ENCODE assay signal across 14 cellular contexts in the genomic region with DNA sequence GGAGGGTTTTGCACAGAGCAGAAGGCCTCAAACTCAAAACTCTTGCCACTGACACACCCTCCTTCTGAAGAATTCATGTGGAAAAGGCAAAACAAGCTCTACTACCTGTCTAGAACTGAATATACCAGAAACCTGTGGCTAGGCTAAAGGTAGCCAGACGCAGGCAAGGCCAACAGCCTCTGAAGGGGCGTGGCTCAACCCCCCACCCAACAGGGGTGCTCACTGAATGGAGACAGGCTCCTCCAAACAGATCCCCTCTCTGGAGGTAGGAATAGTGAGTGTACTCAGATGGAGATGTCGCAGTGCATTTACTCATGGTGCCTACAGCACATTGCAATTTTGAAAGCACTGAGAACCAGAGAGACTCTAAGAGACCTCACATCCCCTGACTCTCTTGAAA. TPM values are rescaled to one million over a fixed set of nuclear protein-coding genes. Genes with fewer than 3 reads are reported as not detected.
DNase-seq lines count a peak whose midpoint lies in the region; ATAC-seq and TF ChIP-seq lines count a peak whose summit lies in the region.
"Had no signal": no experiment of that assay in that cellular context is flagged by ENCODE, and none has a peak within 500 bp of the region (broad histone marks: within the 10 kb centered on the region; RNA-seq: fewer than 3 reads in every experiment).

No MANE protein-coding gene starts in this region.

- ATAC-seq in WTC11 (peak; percentile 5; the same call in 1 of the 2 replicates), HG02938 (IDR thresholded peaks at IDR 0.05; ENCODE audit: unreplicated experiment) (no peak)

- DNase-seq in activated naive CD4-positive, alpha-beta T cell treated with anti-CD3 and anti-CD28 coated beads for 36 hours = peak; percentile 28
- no peak for DNase-seq in activated naive CD4-positive, alpha-beta T cell (lab: John Stamatoyannopoulos, UW)
- peak; percentile 31 for DNase-seq in WTC11 (ENCODE audit: low spot score)
- no peak for DNase-seq in effector memory CD4-positive, alpha-beta T cell
- DNase-seq in NCI-H82 (lab: John Stamatoyannopoulos, UW) = no peak
- DNase-seq in BE2C = no peak
- DNase-seq: activated gamma-delta T cell, nucleus accumbens, testis, WERI-Rb-1 had no signal

- H3K4me1 Mint-ChIP-seq in activated naive CD4-positive, alpha-beta T cell treated with anti-CD3 and anti-CD28 coated beads for 36 hours (ENCODE audit: low read depth) = peaks cover 51% of the 10 kb centered on the region
- peaks cover 14% of the 10 kb centered on the region for H3K4me1 Mint-ChIP-seq in WTC11

- H3K36me3 Mint-ChIP-seq in activated naive CD4-positive, alpha-beta T cell treated with anti-CD3 and anti-CD28 coated beads for 36 hours (ENCODE audit: low read depth) = peaks cover 13% of the 10 kb centered on the region
- H3K36me3 Mint-ChIP-seq in WTC11 = no peaks in the 10 kb centered on the region

- H3K4me3 Mint-ChIP-seq in activated naive CD4-positive, alpha-beta T cell treated with anti-CD3 and anti-CD28 coated beads for 36 hours = peak overlapping the region; percentile 60
- H3K4me3 Mint-ChIP-seq in WTC11 = no peak overlapping the region

- peak overlapping the region; percentile 66 for H3K4me3 ChIP-seq in effector memory CD4-positive, alpha-beta T cell (ENCODE audit: insufficient read depth, low read depth, low read length, poor library complexity, severe bottlenecking)
- H3K4me3 ChIP-seq in thymus (ENCODE audit: low read length) (no peak overlapping the region), BE2C (ENCODE audit: low read depth, low read length) (no peak overlapping the region)
- H3K4me3 ChIP-seq: cardiac muscle cell, SK-N-MC, testis had no signal

- peak overlapping the region; percentile 86 for H3K27ac Mint-ChIP-seq in activated naive CD4-positive, alpha-beta T cell treated with anti-CD3 and anti-CD28 coated beads for 36 hours
- H3K27ac Mint-ChIP-seq in WTC11 = no peak overlapping the region

- H3K4me1 ChIP-seq in effector memory CD4-positive, alpha-beta T cell (ENCODE audit: control insufficient read depth, insufficient read depth, low read length, poor library complexity, severe bottlenecking) = peaks cover 67% of the 10 kb centered on the region
- H3K4me1 ChIP-seq in thymus (ENCODE audit: control insufficient read depth, insufficient read depth, low read length) (peaks cover 47% of the 10 kb centered on the region), BE2C (no peaks in the 10 kb centered on the region)
- H3K4me1 ChIP-seq: testis had no signal

- peaks cover 18% of the 10 kb centered on the region for H3K36me3 ChIP-seq in effector memory CD4-positive, alpha-beta T cell (ENCODE audit: control insufficient read depth, insufficient read depth, low read length)
- H3K36me3 ChIP-seq in thymus (ENCODE audit: control insufficient read depth, insufficient read depth) (no peaks in the 10 kb centered on the region), BE2C (no peaks in the 10 kb centered on the region)
- H3K36me3 ChIP-seq: cardiac muscle cell had no signal

- H3K27me3 ChIP-seq in effector memory CD4-positive, alpha-beta T cell (replicated peaks; ENCODE audit: control insufficient read depth, insufficient read depth, low read length, poor library complexity, severe bottlenecking) = no peaks in the 10 kb centered on the region
- H3K27me3 ChIP-seq in thymus (ENCODE audit: control insufficient read depth, insufficient read depth) = no peaks in the 10 kb centered on the region
- no peaks in the 10 kb centered on the region for H3K27me3 ChIP-seq in BE2C
- H3K27me3 ChIP-seq: testis had no signal

- H3K9me3 ChIP-seq in effector memory CD4-positive, alpha-beta T cell (ENCODE audit: control insufficient read depth, low read length) = no peaks in the 10 kb centered on the region
- H3K9me3 ChIP-seq in thymus (ENCODE audit: control insufficient read depth) (no peaks in the 10 kb centered on the region), BE2C (no peaks in the 10 kb centered on the region)
- H3K9me3 ChIP-seq: testis had no signal

- no peaks in the 10 kb centered on the region for H3K27me3 Mint-ChIP-seq in activated naive CD4-positive, alpha-beta T cell treated with anti-CD3 and anti-CD28 coated beads for 36 hours (ENCODE audit: low read depth)
- peaks cover 20% of the 10 kb centered on the region for H3K27me3 Mint-ChIP-seq in WTC11 (ENCODE audit: low read depth)

- H3K27ac ChIP-seq in effector memory CD4-positive, alpha-beta T cell (ENCODE audit: insufficient read depth, low read length, poor library complexity, severe bottlenecking) = peak overlapping the region; percentile 89
- H3K27ac ChIP-seq in thymus (ENCODE audit: low read depth) = peak overlapping the region; percentile 47
- H3K27ac ChIP-seq: cardiac muscle cell, SK-N-MC, testis, WERI-Rb-1 had no signal

- WGBS in thymus = 93% methylated on average over 3 of the region's 3 CpGs

- CTCF ChIA-PET in activated naive CD4-positive, alpha-beta T cell treated with anti-CD3 and anti-CD28 coated beads for 36 hours (lab: Charles Lee) = interaction anchor here (0.9 to 5.3 kb wide), 4 partner anchors 46 to 163 kb away, joined by 3 to 33 read pairs (median 6); no protein-coding TSS in a partner anchor
- CTCF ChIA-PET in WTC11 (lab: Charles Lee) = no interaction called here

- intact Hi-C loops in activated naive CD4-positive, alpha-beta T cell treated with anti-CD3 and anti-CD28 coated beads for 36 hours (cut with micrococcal nuclease) = loop anchor here (1.0 to 10.0 kb wide), 3 partner anchors 59 to 1260 kb away; partner anchors contain the start of gene SF3B1

- no peaks in the 10 kb centered on the region for H3K9me3 Mint-ChIP-seq in activated naive CD4-positive, alpha-beta T cell treated with anti-CD3 and anti-CD28 coated beads for 36 hours
- no peaks in the 10 kb centered on the region for H3K9me3 Mint-ChIP-seq in WTC11

- TF ChIP-seq CTCF in WTC11 (IDR thresholded peaks at IDR 0.05) (no peak), BE2C (IDR thresholded peaks at IDR 0.05; ENCODE audit: low read depth, low read length) (no peak)

- POLR2A ChIA-PET in WTC11 (lab: Charles Lee) = no interaction called here

TF ChIP-seq in WTC11, 78 proteins besides CTCF, POLR2A, EP300 and RAD21:
- TF ChIP-seq, protein P1, sequence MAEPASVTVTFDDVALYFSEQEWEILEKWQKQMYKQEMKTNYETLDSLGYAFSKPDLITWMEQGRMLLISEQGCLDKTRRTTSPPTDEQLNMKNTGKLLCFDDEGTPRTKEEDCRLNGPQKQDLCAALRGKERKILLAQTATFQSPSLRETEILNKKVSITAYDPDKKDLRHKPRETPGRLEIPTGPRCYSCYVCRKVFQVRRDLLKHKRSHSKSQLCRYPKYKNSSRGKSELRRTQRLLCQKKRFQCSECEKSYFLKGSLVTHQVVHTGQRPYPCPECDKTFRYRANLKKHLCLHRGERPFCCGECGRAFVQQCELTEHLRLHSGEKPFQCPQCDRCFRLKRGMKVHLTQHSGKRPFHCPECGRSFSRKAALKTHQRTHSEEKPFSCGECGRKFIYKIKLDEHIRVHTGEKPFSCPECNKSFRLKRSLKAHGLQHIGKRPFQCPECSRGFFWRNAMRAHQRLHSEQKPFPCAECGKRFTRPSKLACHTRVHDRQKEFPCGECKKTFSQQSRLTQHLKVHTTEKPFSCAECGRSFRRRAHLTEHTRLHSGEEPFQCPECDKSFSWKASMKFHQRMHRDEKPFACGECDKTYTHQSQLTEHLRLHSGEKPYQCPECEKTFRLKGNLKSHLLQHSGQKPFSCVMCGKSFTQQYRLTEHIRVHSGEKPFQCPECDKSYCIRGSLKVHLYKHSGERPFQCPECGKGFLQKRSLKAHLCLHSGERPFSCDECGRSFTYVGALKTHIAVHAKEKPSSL (CRISPR knock-in tag; conservative IDR thresholded peaks at IDR 0.05) = no peak
- TF ChIP-seq ZNF121 (CRISPR knock-in tag; IDR thresholded peaks at IDR 0.05) (no peak), JAZF1 (CRISPR knock-in tag; IDR thresholded peaks at IDR 0.05) (no peak), ZMAT4 (CRISPR knock-in tag; IDR thresholded peaks at IDR 0.05) (no peak), TEAD1 (CRISPR knock-in tag; IDR thresholded peaks at IDR 0.05) (no peak), CREM (CRISPR knock-in tag; IDR thresholded peaks at IDR 0.05) (no peak), ZNF138 (CRISPR knock-in tag; conservative IDR thresholded peaks at IDR 0.05) (no peak), USF1 (CRISPR knock-in tag; IDR thresholded peaks at IDR 0.05) (no peak)
- TF ChIP-seq, protein P2, sequence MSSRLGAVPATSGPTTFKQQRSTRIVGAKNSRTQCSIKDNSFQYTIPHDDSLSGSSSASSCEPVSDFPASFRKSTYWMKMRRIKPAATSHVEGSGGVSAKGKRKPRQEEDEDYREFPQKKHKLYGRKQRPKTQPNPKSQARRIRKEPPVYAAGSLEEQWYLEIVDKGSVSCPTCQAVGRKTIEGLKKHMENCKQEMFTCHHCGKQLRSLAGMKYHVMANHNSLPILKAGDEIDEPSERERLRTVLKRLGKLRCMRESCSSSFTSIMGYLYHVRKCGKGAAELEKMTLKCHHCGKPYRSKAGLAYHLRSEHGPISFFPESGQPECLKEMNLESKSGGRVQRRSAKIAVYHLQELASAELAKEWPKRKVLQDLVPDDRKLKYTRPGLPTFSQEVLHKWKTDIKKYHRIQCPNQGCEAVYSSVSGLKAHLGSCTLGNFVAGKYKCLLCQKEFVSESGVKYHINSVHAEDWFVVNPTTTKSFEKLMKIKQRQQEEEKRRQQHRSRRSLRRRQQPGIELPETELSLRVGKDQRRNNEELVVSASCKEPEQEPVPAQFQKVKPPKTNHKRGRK (CRISPR knock-in tag; IDR thresholded peaks at IDR 0.05; ENCODE audit: borderline replicate concordance) = no peak
- TF ChIP-seq, protein P3, sequence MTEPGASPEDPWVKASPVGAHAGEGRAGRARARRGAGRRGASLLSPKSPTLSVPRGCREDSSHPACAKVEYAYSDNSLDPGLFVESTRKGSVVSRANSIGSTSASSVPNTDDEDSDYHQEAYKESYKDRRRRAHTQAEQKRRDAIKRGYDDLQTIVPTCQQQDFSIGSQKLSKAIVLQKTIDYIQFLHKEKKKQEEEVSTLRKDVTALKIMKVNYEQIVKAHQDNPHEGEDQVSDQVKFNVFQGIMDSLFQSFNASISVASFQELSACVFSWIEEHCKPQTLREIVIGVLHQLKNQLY (CRISPR knock-in tag; IDR thresholded peaks at IDR 0.05) = no peak

RNA-seq across cellular contexts. Expression of gene STK17B, which starts 3.0 kb away (rescaled TPM):
- total RNA-seq in activated naive CD4-positive, alpha-beta T cell treated with anti-CD3 and anti-CD28 coated beads for 36 hours = 100 to 1,000 TPM; 141 to 143 TPM
- 11.2 to 11.8 TPM (median 11.7 TPM) in 3 replicates for total RNA-seq in WTC11 (2021)
- 59.5 TPM for polyA plus RNA-seq in thymus
- polyA plus RNA-seq in BE2C (2012; ENCODE audit: insufficient read depth, insufficient read length, low read depth) = 2.3 TPM

Comparison
In these comparisons a context has a peak if more than half of its experiments do, and no peak if none do; other contexts are left out.
1. DNase-seq: peak in activated naive CD4-positive, alpha-beta T cell treated with anti-CD3 and anti-CD28 coated beads for 36 hours (single experiment) and WTC11 (single experiment); none in activated naive CD4-positive, alpha-beta T cell (0 of 4), effector memory CD4-positive, alpha-beta T cell (0 of 3), NCI-H82 (single experiment) and BE2C (single experiment).
2. RNA of gene STK17B, which starts 3.0 kb away (total RNA-seq): 141 to 143 TPM in activated naive CD4-positive, alpha-beta T cell treated with anti-CD3 and anti-CD28 coated beads for 36 hours; 11.2 to 11.8 TPM in WTC11; every median in the first group is over 10 times any median in the second.